Comparison of ENCODE assay signal across 14 cellular contexts in genomic region chr17:76538941-76539340, GRCh38. TPM values are rescaled to one million over a fixed set of nuclear protein-coding genes. Genes with fewer than 3 reads are reported as not detected.
A peak's percentile ranks its signal among the peaks of the same experiment; 100 is the strongest.
DNase-seq lines count a peak whose midpoint lies in the region; ATAC-seq and TF ChIP-seq lines count a peak whose summit lies in the region.
"Had no signal": no experiment of that assay in that cellular context is flagged by ENCODE, and none has a peak within 500 bp of the region (broad histone marks: within the 10 kb centered on the region; RNA-seq: fewer than 3 reads in every experiment).

No MANE protein-coding gene starts in this region.

- H3K14ac ChIP-seq in mesenchymal stem cell (ENCODE audit: low read length in 2 of 2), result no peak overlapping the region

- H2AFZ ChIP-seq in GM23338, result no peak overlapping the region
- H2AFZ ChIP-seq in mesenchymal stem cell (ENCODE audit: low read depth, low read length), result no peak overlapping the region
- no peak overlapping the region for H2AFZ ChIP-seq in PC-9

- peak overlapping the region; percentile 69; the same call in 1 of the 2 replicates for H3K4me3 ChIP-seq in GM23338
- peak overlapping the region in 1 of 2 experiments; percentile 64 for H3K4me3 ChIP-seq in mesenchymal stem cell (ENCODE audit: insufficient read depth in 1 of 2, low read depth in 1 of 2, low read length in 2 of 2)
- H3K4me3 ChIP-seq in ovary, result no peak overlapping the region
- no peak overlapping the region for H3K4me3 ChIP-seq in PC-9

- TF ChIP-seq CTCF in GM23338 (conservative IDR thresholded peaks at IDR 0.05; ENCODE audit: low read depth in 2 of 2), result no peak
- TF ChIP-seq CTCF in ovary (IDR thresholded peaks at IDR 0.05), result no peak
- TF ChIP-seq CTCF in PC-9 (conservative IDR thresholded peaks at IDR 0.05), result no peak

- no peaks in the 10 kb centered on the region; the same call in 2 of the 3 replicates for H3K9me3 Mint-ChIP-seq in GM23338
- no peaks in the 10 kb centered on the region for H3K9me3 Mint-ChIP-seq in activated naive CD8-positive, alpha-beta T cell treated with anti-CD3 and anti-CD28 coated beads, Interleukin-2, amount 50 U/mL, for 24 hours
- no peaks in the 10 kb centered on the region for H3K9me3 Mint-ChIP-seq in stimulated activated naive CD8-positive, alpha-beta T cell treated with anti-CD3 and anti-CD28 coated beads, Interleukin-15, amount 100 ng/mL, for 72 hours

- H3K9ac ChIP-seq in mesenchymal stem cell (ENCODE audit: low read length), result peak overlapping the region; percentile 75

- H3F3A ChIP-seq in GM23338 (replicated peaks; ENCODE audit: low read depth) (0 out of 2 replicates have a peak, but pooled peaks cover 5% of the 10 kb centered on the region), PC-9 (ENCODE audit: insufficient read depth, low read depth) (peaks cover 8% of the 10 kb centered on the region; the same call in 1 of the 2 replicates)

- CTCF ChIA-PET in PC-9 (lab: Charles Lee), result no interaction called here

- H4K8ac ChIP-seq in mesenchymal stem cell (ENCODE audit: low read length), result no peak overlapping the region

- no peaks in the 10 kb centered on the region for H3K79me1 ChIP-seq in mesenchymal stem cell (replicated peaks; ENCODE audit: low read length, poor library complexity, severe bottlenecking)

- peaks cover 43% of the 10 kb centered on the region for H3K4me1 Mint-ChIP-seq in GM23338
- H3K4me1 Mint-ChIP-seq in activated naive CD8-positive, alpha-beta T cell treated with anti-CD3 and anti-CD28 coated beads, Interleukin-2, amount 50 U/mL, for 24 hours, result no peaks in the 10 kb centered on the region
- H3K4me1 Mint-ChIP-seq in stimulated activated naive CD8-positive, alpha-beta T cell treated with anti-CD3 and anti-CD28 coated beads, Interleukin-15, amount 100 ng/mL, for 72 hours, result peaks cover 26% of the 10 kb centered on the region

- H2BK120ac ChIP-seq in mesenchymal stem cell (ENCODE audit: low read depth, low read length), result peak overlapping the region; percentile 99

- H3K18ac ChIP-seq in mesenchymal stem cell (ENCODE audit: low read depth in 1 of 2, low read length in 2 of 2), result peak overlapping the region; percentile 95 to 99

- no peaks in the 10 kb centered on the region for H3K36me3 Mint-ChIP-seq in GM23338 (ENCODE audit: low read depth)
- no peaks in the 10 kb centered on the region for H3K36me3 Mint-ChIP-seq in activated naive CD8-positive, alpha-beta T cell treated with anti-CD3 and anti-CD28 coated beads, Interleukin-2, amount 50 U/mL, for 24 hours (ENCODE audit: low read depth)
- H3K36me3 Mint-ChIP-seq: CD4-positive, CD25-positive, alpha-beta regulatory T cell had no signal

- peak overlapping the region; percentile 95 to 97 for H3K4ac ChIP-seq in mesenchymal stem cell (ENCODE audit: low read depth in 1 of 2, low read length in 2 of 2)

- POLR2A ChIA-PET in PC-9 (lab: Charles Lee; ENCODE audit: unreplicated experiment), result no interaction called here

- H2BK15ac ChIP-seq in mesenchymal stem cell (ENCODE audit: low read depth, poor library complexity, severe bottlenecking), result peak overlapping the region; percentile 44

- no peak overlapping the region for H2BK5ac ChIP-seq in mesenchymal stem cell (ENCODE audit: low read depth, low read length, poor library complexity, severe bottlenecking)

- H3K27me3 ChIP-seq in GM23338 (ENCODE audit: insufficient read depth), result peaks cover 47% of the 10 kb centered on the region
- peaks cover 0 to 6% of the 10 kb centered on the region in 2 experiments for H3K27me3 ChIP-seq in mesenchymal stem cell (ENCODE audit: control insufficient read depth in 1 of 2, insufficient read depth in 1 of 2, low read length in 2 of 2)
- no peaks in the 10 kb centered on the region for H3K27me3 ChIP-seq in ovary
- H3K27me3 ChIP-seq in PC-9 (ENCODE audit: insufficient read depth, low read depth), result no peaks in the 10 kb centered on the region
- H3K27me3 ChIP-seq: MG63 had no signal

- peak overlapping the region; percentile 68 for H3K4me3 Mint-ChIP-seq in GM23338
- H3K4me3 Mint-ChIP-seq in activated naive CD8-positive, alpha-beta T cell treated with anti-CD3 and anti-CD28 coated beads, Interleukin-2, amount 50 U/mL, for 24 hours, result peak overlapping the region; percentile 30
- H3K4me3 Mint-ChIP-seq in stimulated activated naive CD8-positive, alpha-beta T cell treated with anti-CD3 and anti-CD28 coated beads, Interleukin-15, amount 100 ng/mL, for 72 hours, result peak overlapping the region; percentile 28 to 73
- H3K4me3 Mint-ChIP-seq: activated CD8-positive, alpha-beta T cell treated with anti-CD3 and anti-CD28 coated beads, Interleukin-2, amount 10 ng/mL, durations not matched to agents 7 days and 5 days had no signal

- intact Hi-C loops in ovary (cut with DNase I) (loop anchor here in 1 of 4 donors (10.0 kb wide), 1 partner anchor 166 kb away; no protein-coding TSS in a partner anchor), PC-9 (cut with micrococcal nuclease; ENCODE audit: unreplicated experiment) (no loop called here)

- H3K9me2 ChIP-seq in GM23338 (ENCODE audit: insufficient read depth) (no peaks in the 10 kb centered on the region), PC-9 (ENCODE audit: insufficient read depth) (no peaks in the 10 kb centered on the region)

- no peak for TF ChIP-seq EP300 in ovary (IDR thresholded peaks at IDR 0.05)

- no peaks in the 10 kb centered on the region for H4K20me1 ChIP-seq in GM23338 (replicated peaks; ENCODE audit: insufficient read depth)
- H4K20me1 ChIP-seq in PC-9 (ENCODE audit: insufficient read depth), result no peaks in the 10 kb centered on the region

- DNase-seq in GM23338 (ENCODE audit: low spot score) (no peak), mesenchymal stem cell (no peak), ovary (no peak), PC-9 (no peak)
- no peak for DNase-seq in activated naive CD8-positive, alpha-beta T cell treated with anti-CD3 and anti-CD28 coated beads, Interleukin-2, amount 50 U/mL, for 24 hours
- no peak for DNase-seq in stimulated activated naive CD8-positive, alpha-beta T cell treated with anti-CD3 and anti-CD28 coated beads, Interleukin-15, amount 100 ng/mL, for 72 hours
- DNase-seq: activated CD8-positive, alpha-beta T cell treated with anti-CD3 and anti-CD28 coated beads, Interleukin-2, amount 10 ng/mL, durations not matched to agents 7 days and 5 days; activated naive CD4-positive, alpha-beta T cell treated with anti-CD3 and anti-CD28 coated beads, Interleukin-2, amount 50 U/mL, for 16 hours; CD4-positive, CD25-positive, alpha-beta regulatory T cell; cortex of kidney; MG63 had no signal

- H3K4me1 ChIP-seq in GM23338 (ENCODE audit: insufficient read depth) (peaks cover 13% of the 10 kb centered on the region), mesenchymal stem cell (ENCODE audit: control insufficient read depth, insufficient read depth, low read depth, low read length) (peaks cover 36% of the 10 kb centered on the region), ovary (ENCODE audit: insufficient read depth) (peaks cover 18% of the 10 kb centered on the region), PC-9 (replicated peaks; ENCODE audit: insufficient read depth) (peaks cover 16% of the 10 kb centered on the region)

- BruUV-seq in PC-9 (replicated peaks; lab: Mats Ljungman, UMichigan), result no TSS peak

- WGBS in mesenchymal stem cell, result 86% methylated on average over 4 of the region's 6 CpGs
- 77 to 87% (median 82%) methylated on average over 6 of the region's 6 CpGs for WGBS in ovary, 3 donors

- peak overlapping the region; percentile 97 for H4K91ac ChIP-seq in mesenchymal stem cell (ENCODE audit: low read length)

- no peak for TF ChIP-seq POLR2A in ovary (IDR thresholded peaks at IDR 0.05)

- peak overlapping the region; percentile 28 for H2AK5ac ChIP-seq in mesenchymal stem cell (ENCODE audit: low read length, severe bottlenecking)

- H3K27me3 Mint-ChIP-seq in GM23338 (ENCODE audit: insufficient read depth, low read depth, poor library complexity), result peaks cover 51% of the 10 kb centered on the region
- H3K27me3 Mint-ChIP-seq in activated naive CD8-positive, alpha-beta T cell treated with anti-CD3 and anti-CD28 coated beads, Interleukin-2, amount 50 U/mL, for 24 hours, result peaks cover 28% of the 10 kb centered on the region
- peaks cover 40% of the 10 kb centered on the region for H3K27me3 Mint-ChIP-seq in stimulated activated naive CD8-positive, alpha-beta T cell treated with anti-CD3 and anti-CD28 coated beads, Interleukin-15, amount 100 ng/mL, for 72 hours

- H3K9me3 ChIP-seq in mesenchymal stem cell (ENCODE audit: control insufficient read depth, low read length), result no peaks in the 10 kb centered on the region
- no peaks in the 10 kb centered on the region for H3K9me3 ChIP-seq in ovary
- no peaks in the 10 kb centered on the region for H3K9me3 ChIP-seq in PC-9 (ENCODE audit: insufficient read depth, low read depth)
- H3K9me3 ChIP-seq: MG63 had no signal

- H3K27ac ChIP-seq in GM23338 (ENCODE audit: low read depth) (no peak overlapping the region), mesenchymal stem cell (ENCODE audit: low read length, poor library complexity, severe bottlenecking) (no peak overlapping the region), ovary (no peak overlapping the region), PC-9 (no peak overlapping the region)
- H3K27ac ChIP-seq: HL-60 had no signal

- ATAC-seq in GM23338 (no peak), GM21360 (IDR thresholded peaks at IDR 0.05; ENCODE audit: unreplicated experiment) (no peak)
- ATAC-seq in activated naive CD8-positive, alpha-beta T cell treated with anti-CD3 and anti-CD28 coated beads, Interleukin-2, amount 50 U/mL, for 24 hours, result no peak
- ATAC-seq in stimulated activated naive CD8-positive, alpha-beta T cell treated with anti-CD3 and anti-CD28 coated beads, Interleukin-15, amount 100 ng/mL, for 72 hours, result no peak
- ATAC-seq: activated CD8-positive, alpha-beta T cell treated with anti-CD3 and anti-CD28 coated beads, Interleukin-2, amount 10 ng/mL, durations not matched to agents 7 days and 5 days; PC-3 had no signal

- H3K36me3 ChIP-seq in GM23338 (ENCODE audit: insufficient read depth) (no peaks in the 10 kb centered on the region), mesenchymal stem cell (ENCODE audit: control insufficient read depth in 1 of 2, insufficient read depth in 2 of 2, low read depth in 1 of 2, low read length in 2 of 2) (peaks cover 2 to 10% of the 10 kb centered on the region in 2 experiments), ovary (no peaks in the 10 kb centered on the region), PC-9 (ENCODE audit: low read depth) (no peaks in the 10 kb centered on the region)

- H3K4me2 ChIP-seq in GM23338 (peak overlapping the region; percentile 90), mesenchymal stem cell (ENCODE audit: low read length, poor library complexity, severe bottlenecking) (no peak overlapping the region), PC-9 (no peak overlapping the region)

- H2BK12ac ChIP-seq in mesenchymal stem cell (ENCODE audit: low read length in 2 of 2), result peak overlapping the region; percentile 18 to 80

- no peak overlapping the region for H3K27ac Mint-ChIP-seq in GM23338
- H3K27ac Mint-ChIP-seq in activated naive CD8-positive, alpha-beta T cell treated with anti-CD3 and anti-CD28 coated beads, Interleukin-2, amount 50 U/mL, for 24 hours, result no peak overlapping the region
- no peak overlapping the region for H3K27ac Mint-ChIP-seq in stimulated activated naive CD8-positive, alpha-beta T cell treated with anti-CD3 and anti-CD28 coated beads, Interleukin-15, amount 100 ng/mL, for 72 hours
- H3K27ac Mint-ChIP-seq: activated CD8-positive, alpha-beta T cell treated with anti-CD3 and anti-CD28 coated beads, Interleukin-2, amount 10 ng/mL, durations not matched to agents 7 days and 5 days had no signal

- no peak overlapping the region for H3K23ac ChIP-seq in mesenchymal stem cell (ENCODE audit: low read length in 2 of 2)

- H3K79me2 ChIP-seq in GM23338 (replicated peaks; ENCODE audit: insufficient read depth), result no peaks in the 10 kb centered on the region
- H3K79me2 ChIP-seq in PC-9 (ENCODE audit: low read depth), result no peaks in the 10 kb centered on the region

RNA-seq across cellular contexts. Expression of gene PRCD, which starts 0.9 kb away (rescaled TPM):
- total RNA-seq in GM23338 (2014; rRNA removed; shearing (Covaris generic)), result 0.38 and 0.50 TPM in 2 replicates
- polyA plus RNA-seq in GM23338 (2016; fragmentation: Nextera tagmentation; extraction: Ambion mirVana) (1.6 and 2.5 TPM in 2 replicates), ovary (1 to 10 TPM; 1.5 to 7.0 TPM)
- 13.5 TPM for polyA plus RNA-seq in mesenchymal stem cell (2013, experiment 1 of 2)
- polyA plus RNA-seq in mesenchymal stem cell (2013, experiment 2 of 2), result 14.0 TPM
- total RNA-seq in ovary (10 to 100 TPM in 1 of 7 donors, 1 to 10 TPM in 6; 2.3 to 12.2 (median 2.8) TPM), PC-9 (2021) (2.6 and 2.7 TPM in 2 replicates)
- total RNA-seq: activated CD8-positive, alpha-beta T cell treated with anti-CD3 and anti-CD28 coated beads, Interleukin-2, amount 10 ng/mL, durations not matched to agents 7 days and 5 days; CD4-positive, CD25-positive, alpha-beta regulatory T cell had no signal

RNA-seq across cellular contexts. Expression of gene CYGB, which starts 1.4 kb away (rescaled TPM):
- 1.7 and 2.1 TPM in 2 replicates for total RNA-seq in GM23338 (2014; rRNA removed; shearing (Covaris generic))
- polyA plus RNA-seq in GM23338 (2016; fragmentation: Nextera tagmentation; extraction: Ambion mirVana) (0.85 and 1.2 TPM in 2 replicates), ovary (10 to 100 TPM; 14.6 to 18.2 TPM)
- polyA plus RNA-seq in mesenchymal stem cell (2013, experiment 1 of 2), result 313 TPM
- polyA plus RNA-seq in mesenchymal stem cell (2013, experiment 2 of 2), result 315 TPM
- total RNA-seq in ovary (10 to 100 TPM in 2 of 7 donors, 1 to 10 TPM in 5; 3.9 to 35.7 (median 8.0) TPM), PC-9 (2021) (0.93 and 1.1 TPM in 2 replicates)
- total RNA-seq: CD4-positive, CD25-positive, alpha-beta regulatory T cell had no signal
- polyA plus RNA-seq: CD4-positive, CD25-positive, alpha-beta regulatory T cell had no signal

RNA-seq across cellular contexts. Expression of gene RHBDF2, which starts 37.7 kb away (rescaled TPM):
- total RNA-seq in GM23338 (2014; rRNA removed; shearing (Covaris generic)), result 19.5 and 29.5 TPM in 2 replicates
- 9.4 and 10.5 TPM in 2 replicates for polyA plus RNA-seq in GM23338 (2016; fragmentation: Nextera tagmentation; extraction: Ambion mirVana)
- polyA plus RNA-seq in mesenchymal stem cell (2013, experiment 1 of 2), result 19.9 TPM
- 18.4 TPM for polyA plus RNA-seq in mesenchymal stem cell (2013, experiment 2 of 2)
- 10 to 100 TPM; 11.7 to 39.9 (median 26.1) TPM for total RNA-seq in ovary
- 1 to 10 TPM; 3.3 to 8.8 TPM for polyA plus RNA-seq in ovary
- 39.6 and 51.6 TPM in 2 replicates for total RNA-seq in PC-9 (2021)

RNA-seq across cellular contexts. Expression of gene ST6GALNAC2, which starts 46.7 kb away (rescaled TPM):
- 0.31 TPM in 1 of 2 replicates, not detected in the other for total RNA-seq in GM23338 (2014; rRNA removed; shearing (Covaris generic))
- not detected in 2 replicates for polyA plus RNA-seq in GM23338 (2016; fragmentation: Nextera tagmentation; extraction: Ambion mirVana)
- 0.72 TPM for polyA plus RNA-seq in mesenchymal stem cell (2013, experiment 1 of 2)
- polyA plus RNA-seq in mesenchymal stem cell (2013, experiment 2 of 2), result 0.78 TPM
- total RNA-seq in ovary, result 10 to 100 TPM in 1 of 7 donors, 1 to 10 TPM in 6; 1.9 to 61.6 (median 4.9) TPM
- 1 to 10 TPM; 1.4 to 5.0 TPM for polyA plus RNA-seq in ovary
- total RNA-seq in PC-9 (2021), result 15.5 and 18.7 TPM in 2 replicates
- total RNA-seq: activated CD8-positive, alpha-beta T cell treated with anti-CD3 and anti-CD28 coated beads, Interleukin-2, amount 10 ng/mL, durations not matched to agents 7 days and 5 days had no signal
